ENCODE assay signal across 16 cellular contexts in genomic region chr10:20369863-20370736, GRCh38.
A peak's percentile ranks its signal among the peaks of the same experiment; 100 is the strongest.
DNase-seq lines count a peak whose midpoint lies in the region; FAIRE-seq and TF ChIP-seq lines count a peak whose summit lies in the region.
"Had no signal": no experiment of that assay in that cellular context is flagged by ENCODE, and none has a peak within 500 bp of the region (broad histone marks: within the 10 kb centered on the region; RNA-seq: fewer than 3 reads in every experiment).

No MANE protein-coding gene starts in this region.

- H4K20me1 ChIP-seq in BLaER1 treated with 17β-estradiol and CSF1 and Interleukin-3, amounts not matched to agents 10 nM and 100 nM, result no peaks in the 10 kb centered on the region
- H4K20me1 ChIP-seq in keratinocyte (ENCODE audit: control insufficient read depth, extremely low read depth, insufficient read depth, low read length), result no peaks in the 10 kb centered on the region

- H3K79me2 ChIP-seq in keratinocyte (ENCODE audit: control insufficient read depth, insufficient read depth, low read length), result no peaks in the 10 kb centered on the region

- no peaks in the 10 kb centered on the region for H3K9me1 ChIP-seq in keratinocyte (ENCODE audit: control insufficient read depth, extremely low read depth, insufficient read depth, low read length)

- H3K4me1 ChIP-seq in BLaER1 treated with 17β-estradiol and CSF1 and Interleukin-3, amounts not matched to agents 10 nM and 100 nM, result peaks cover 0 to 21% (median 9%) of the 10 kb centered on the region in 10 experiments; a peak in 13 of 20 replicates
- H3K4me1 ChIP-seq in HUES64 (ENCODE audit: insufficient read depth, low read length), result peaks cover 19% of the 10 kb centered on the region
- no peaks in the 10 kb centered on the region for H3K4me1 ChIP-seq in colonic mucosa
- H3K4me1 ChIP-seq in keratinocyte (ENCODE audit: control insufficient read depth, extremely low read depth, insufficient read depth, low read length), result no peaks in the 10 kb centered on the region
- H3K4me1 ChIP-seq: left lung, suprapubic skin had no signal

- no peak overlapping the region for H3K4me3 ChIP-seq in BLaER1 treated with 17β-estradiol and CSF1 and Interleukin-3, amounts not matched to agents 10 nM and 100 nM
- H3K4me3 ChIP-seq in HUES64 (ENCODE audit: low read length) (peak overlapping the region; percentile 26), colonic mucosa (no peak overlapping the region), keratinocyte (ENCODE audit: control insufficient read depth in 2 of 3, extremely low read depth in 1 of 3, insufficient read depth in 2 of 3, low read depth in 1 of 3, low read length in 3 of 3) (no peak overlapping the region)
- H3K4me3 ChIP-seq: left lung, suprapubic skin had no signal

- peaks cover 8 to 19% (median 12%) of the 10 kb centered on the region in 11 experiments; a peak in 9 of 22 replicates for H3K9me3 ChIP-seq in BLaER1 treated with 17β-estradiol and CSF1 and Interleukin-3, amounts not matched to agents 10 nM and 100 nM (replicated peaks in 1 of 11)
- H3K9me3 ChIP-seq in HUES64 (ENCODE audit: insufficient read depth, low read depth, low read length) (peaks cover 16% of the 10 kb centered on the region), colonic mucosa (no peaks in the 10 kb centered on the region), keratinocyte (ENCODE audit: control insufficient read depth, low read depth, low read length) (no peaks in the 10 kb centered on the region)
- H3K9me3 ChIP-seq: left lung, suprapubic skin had no signal

- H3K36me3 ChIP-seq in BLaER1 treated with 17β-estradiol and CSF1 and Interleukin-3, amounts not matched to agents 10 nM and 100 nM, result no peaks in the 10 kb centered on the region
- H3K36me3 ChIP-seq in HUES64 (ENCODE audit: insufficient read depth, low read length), result no peaks in the 10 kb centered on the region; the same call in 1 of the 2 replicates
- H3K36me3 ChIP-seq in colonic mucosa, result no peaks in the 10 kb centered on the region
- no peaks in the 10 kb centered on the region for H3K36me3 ChIP-seq in keratinocyte (ENCODE audit: control insufficient read depth in 2 of 2, extremely low read depth in 1 of 2, insufficient read depth in 2 of 2, low read length in 2 of 2)
- H3K36me3 ChIP-seq: left lung, suprapubic skin had no signal

- H3K4me2 ChIP-seq in BLaER1 treated with 17β-estradiol and CSF1 and Interleukin-3, amounts not matched to agents 10 nM and 100 nM, result peak overlapping the region in 10 of 11 experiments; percentile 11 to 51 (median 40); a peak in 17 of 22 replicates
- H3K4me2 ChIP-seq in keratinocyte (ENCODE audit: control insufficient read depth, extremely low read depth, insufficient read depth, low read depth, low read length), result no peak overlapping the region

- intact Hi-C loops in colonic mucosa (cut with DNase I), result no loop called here

- no peaks in the 10 kb centered on the region for H3K27me3 ChIP-seq in BLaER1 treated with 17β-estradiol and CSF1 and Interleukin-3, amounts not matched to agents 10 nM and 100 nM
- no peaks in the 10 kb centered on the region for H3K27me3 ChIP-seq in HUES64 (ENCODE audit: insufficient read depth, low read length)
- no peaks in the 10 kb centered on the region for H3K27me3 ChIP-seq in colonic mucosa
- H3K27me3 ChIP-seq in keratinocyte (ENCODE audit: control insufficient read depth, extremely low read depth, insufficient read depth, low read length), result no peaks in the 10 kb centered on the region
- H3K27me3 ChIP-seq: left lung, suprapubic skin had no signal

- dilution Hi-C loops in keratinocyte (cut with MboI; ENCODE audit: extremely low pct_ligation_motif_present, low sequenced_read_pairs), result no loop called here

- TF ChIP-seq CTCF in colonic mucosa (IDR thresholded peaks at IDR 0.05) (no peak), keratinocyte (optimal IDR thresholded peaks at IDR 0.05 in 1 of 3, IDR thresholded peaks at IDR 0.05 in 1 of 3, conservative IDR thresholded peaks at IDR 0.05 in 1 of 3; ENCODE audit: extremely low read depth in 1 of 3, insufficient read depth in 2 of 3, low read length in 3 of 3) (no peak)

- peak overlapping the region; percentile 23 for H2AFZ ChIP-seq in keratinocyte (ENCODE audit: control insufficient read depth, low read length)

- no peak for FAIRE-seq in keratinocyte (lab: Jason Lieb, UNC)

- no peak overlapping the region for H3K9ac ChIP-seq in BLaER1 treated with 17β-estradiol and CSF1 and Interleukin-3, amounts not matched to agents 10 nM and 100 nM
- H3K9ac ChIP-seq in HUES64 (ENCODE audit: low read depth, low read length) (peak overlapping the region; percentile 79), colonic mucosa (ENCODE audit: low read depth in 2 of 2, low read length in 2 of 2) (no peak overlapping the region), keratinocyte (ENCODE audit: control insufficient read depth, extremely low read depth, insufficient read depth, low read length) (no peak overlapping the region)

- peak; percentile 39 for DNase-seq in colonic mucosa
- DNase-seq in keratinocyte (ENCODE audit: low read depth, low spot score), result no peak
- DNase-seq in stimulated activated CD4-positive, alpha-beta T cell treated with anti-CD3 and anti-CD28 coated beads, Interleukin-12 subunit alpha, Interleukin-12 subunit beta, amount 100 ng/mL, for 4 hours, result no peak
- no peak for DNase-seq in NCI-H1436 (lab: John Stamatoyannopoulos, UW)
- DNase-seq in activated gamma-delta T cell (lab: John Stamatoyannopoulos, UW), result no peak
- no peak for DNase-seq in NCI-H524 treated with DMSO at 0.1 percent for 48 hours (lab: John Stamatoyannopoulos, UW)
- DNase-seq: activated CD4-positive, CD25-positive, alpha-beta regulatory T cell treated with anti-CD3 and anti-CD28 coated beads, Interleukin-2, amount 50 U/mL, for 72 hours; activated T-cell treated with anti-CD3 and anti-CD28 coated beads, Interleukin-2, amount 50 U/mL, for 48 hours; CD4-positive, alpha-beta T cell; DMS79; left lung; NK-92 treated with Interleukin-12 subunit alpha and Interleukin-12 subunit beta, amount 100 ng/mL, for 24 hours; T1000 had no signal

- peak overlapping the region in 4 of 11 experiments; percentile 10 to 46 (median 30); a peak in 7 of 22 replicates for H3K27ac ChIP-seq in BLaER1 treated with 17β-estradiol and CSF1 and Interleukin-3, amounts not matched to agents 10 nM and 100 nM
- H3K27ac ChIP-seq in HUES64 (ENCODE audit: low read depth, low read length) (peak overlapping the region; percentile 96), colonic mucosa (no peak overlapping the region), keratinocyte (ENCODE audit: control insufficient read depth, insufficient read depth, low read length) (no peak overlapping the region)
- H3K27ac ChIP-seq: left lung, suprapubic skin had no signal

- WGBS in HUES64, result 35% methylated on average over 9 of the region's 9 CpGs
